ENCODE assay signal across 1 cellular context in genomic region chr21:27700974-27701614, GRCh38.
TF ChIP-seq lines count a peak whose summit lies in the region.

No MANE protein-coding gene starts in this region.

TF ChIP-seq in IMR-90, 13 proteins besides CTCF, POLR2A, EP300 and RAD21:
- TF ChIP-seq MAZ (IDR thresholded peaks at IDR 0.05; ENCODE audit: borderline replicate concordance, low read depth, low read length) (no peak), ELK1 (IDR thresholded peaks at IDR 0.05; ENCODE audit: borderline replicate concordance, low read depth, low read length) (no peak), SMC3 (IDR thresholded peaks at IDR 0.05; ENCODE audit: low read depth, low read length) (peak; percentile 100), MAFK (IDR thresholded peaks at IDR 0.05; ENCODE audit: low read depth, low read length) (no peak), CEBPB (IDR thresholded peaks at IDR 0.05; ENCODE audit: low read depth, low read length) (peak; percentile 76), FOS (IDR thresholded peaks at IDR 0.05; ENCODE audit: low read depth, low read length) (no peak), NFE2L2 (IDR thresholded peaks at IDR 0.05; ENCODE audit: low read depth, low read length) (no peak), USF2 (IDR thresholded peaks at IDR 0.05; ENCODE audit: low read depth, low read length) (no peak), RCOR1 (IDR thresholded peaks at IDR 0.05; ENCODE audit: insufficient replicate concordance, low read length) (no peak), CHD1 (IDR thresholded peaks at IDR 0.05; ENCODE audit: low read depth, low read length) (no peak)
TF ChIP-seq in IMR-90: peak in this region for 2.
